9 cellular contexts compared by ENCODE assay signal in the genomic region with DNA sequence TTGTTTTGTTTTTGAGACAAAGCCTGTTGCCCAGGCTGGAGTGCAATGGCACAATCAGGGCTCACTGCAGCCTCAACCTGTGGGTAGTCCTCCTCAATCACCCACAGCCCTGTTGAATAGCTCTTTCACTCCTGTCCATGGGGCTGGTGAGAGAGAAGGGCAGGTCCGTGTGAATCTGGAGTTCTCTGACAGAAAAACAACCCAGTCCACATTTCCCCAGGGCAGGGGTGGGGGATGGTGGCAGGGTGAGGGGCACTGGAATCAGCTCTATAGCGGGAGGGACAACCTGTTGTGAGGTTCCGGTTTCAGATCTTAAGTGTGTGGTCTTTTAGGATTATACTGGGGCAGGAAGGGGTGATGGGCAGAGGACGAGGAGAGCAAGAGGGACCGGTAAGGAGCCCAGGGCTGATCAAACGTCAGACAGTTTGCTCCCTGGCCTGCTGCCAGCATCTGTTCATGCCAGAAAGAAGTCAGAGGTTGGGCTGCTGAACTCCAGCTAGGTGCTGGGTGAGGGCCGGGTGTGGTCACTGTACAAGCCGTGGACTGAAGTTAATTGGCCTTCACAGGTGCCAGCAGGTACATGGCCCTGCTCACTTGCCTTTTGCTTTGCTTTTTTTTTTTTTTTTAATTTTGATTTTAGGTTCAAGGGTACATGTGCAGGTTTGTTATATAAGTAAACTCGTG. TPM values are rescaled to one million over a fixed set of nuclear protein-coding genes. Genes with fewer than 3 reads are reported as not detected.
DNase-seq lines count a peak whose midpoint lies in the region; ATAC-seq and TF ChIP-seq lines count a peak whose summit lies in the region.
"Had no signal": no experiment of that assay in that cellular context is flagged by ENCODE, and none has a peak within 500 bp of the region (broad histone marks: within the 10 kb centered on the region; RNA-seq: fewer than 3 reads in every experiment).

No MANE protein-coding gene starts in this region.

- no peak overlapping the region for H2AFZ ChIP-seq in H9 (ENCODE audit: low read length)

- H3K4me3 ChIP-seq in gastrocnemius medialis, result no peak overlapping the region

- H3K23me2 ChIP-seq in H9 (ENCODE audit: insufficient read length, low read depth, low read length, poor library complexity, severe bottlenecking), result no peaks in the 10 kb centered on the region

- H4K20me1 ChIP-seq in H9 (ENCODE audit: control insufficient read depth, insufficient read depth, insufficient read length), result no peaks in the 10 kb centered on the region

- H3K27me3 Mint-ChIP-seq in H9 (ENCODE audit: low read depth), result no peaks in the 10 kb centered on the region
- H3K27me3 Mint-ChIP-seq: activated naive CD4-positive, alpha-beta T cell treated with anti-CD3 and anti-CD28 coated beads, Interleukin-2, amount 50 U/mL, for 24 hours had no signal

- H3K27ac ChIP-seq in gastrocnemius medialis, result no peak overlapping the region
- H3K27ac ChIP-seq in H9 (ENCODE audit: insufficient read length, low read depth, low read length), result no peak overlapping the region

- H3K27ac Mint-ChIP-seq in H9, result peak overlapping the region in 1 of 3 experiments; percentile 94; a peak in 1 of 7 replicates
- H3K27ac Mint-ChIP-seq: activated naive CD4-positive, alpha-beta T cell treated with anti-CD3 and anti-CD28 coated beads, Interleukin-2, amount 50 U/mL, for 24 hours had no signal

- intact Hi-C loops in gastrocnemius medialis (cut with DNase I; ENCODE audit: low total_unique reads), result no loop called here

- H3K23ac ChIP-seq in H9 (ENCODE audit: insufficient read length, low read depth, low read length), result no peak overlapping the region

- no peaks in the 10 kb centered on the region for H3K79me1 ChIP-seq in H9 (ENCODE audit: insufficient read depth, low read depth, low read length, poor library complexity, severe bottlenecking)

- H3K4me2 ChIP-seq in H9 (ENCODE audit: insufficient read depth, insufficient read length, low read length), result no peak overlapping the region

- H4K8ac ChIP-seq in H9 (replicated peaks; ENCODE audit: insufficient read length, low read depth, low read length), result no peak overlapping the region

- no peaks in the 10 kb centered on the region for H3K79me2 ChIP-seq in H9 (ENCODE audit: insufficient read depth, low read length)

- H2BK15ac ChIP-seq in H9 (ENCODE audit: low read depth, low read length), result no peak overlapping the region

- TF ChIP-seq CTCF in gastrocnemius medialis (IDR thresholded peaks at IDR 0.05 in 4 of 5, conservative IDR thresholded peaks at IDR 0.05 in 1 of 5) (no peak), H9 (conservative IDR thresholded peaks at IDR 0.05) (no peak)

- no peak overlapping the region for H4K5ac ChIP-seq in H9 (ENCODE audit: insufficient read length, low read depth, low read length)

- no peak overlapping the region for H3K9ac ChIP-seq in H9 (ENCODE audit: extremely low read depth, insufficient read length, low read length)

- H2AK5ac ChIP-seq in H9 (ENCODE audit: insufficient read length, low read length), result no peak overlapping the region

- no peak overlapping the region for H3K56ac ChIP-seq in H9 (ENCODE audit: insufficient read length, low read depth, low read length)

- no peak overlapping the region for H2BK120ac ChIP-seq in H9 (ENCODE audit: low read depth, low read length, poor library complexity, severe bottlenecking)

- H4K91ac ChIP-seq in H9 (ENCODE audit: insufficient read length, low read depth, low read length), result no peak overlapping the region

- no peak overlapping the region for H2BK5ac ChIP-seq in H9 (ENCODE audit: insufficient read length, low read length)

- H3K4me1 Mint-ChIP-seq in H9, result peaks cover 9 to 12% of the 10 kb centered on the region in 2 experiments
- H3K4me1 Mint-ChIP-seq: activated naive CD4-positive, alpha-beta T cell treated with anti-CD3 and anti-CD28 coated beads, Interleukin-2, amount 50 U/mL, for 24 hours had no signal

- H3K14ac ChIP-seq in H9 (ENCODE audit: insufficient read depth, low read length), result no peak overlapping the region

- H2BK12ac ChIP-seq in H9 (ENCODE audit: insufficient read length, low read depth, low read length), result no peak overlapping the region

- no peak overlapping the region for H2BK20ac ChIP-seq in H9 (ENCODE audit: low read depth, low read length, poor library complexity, severe bottlenecking)

- DNase-seq in Caki2 (ENCODE audit: low read depth) (peak; percentile 26), NCI-H128 (lab: John Stamatoyannopoulos, UW; ENCODE audit: unreplicated experiment) (peak; percentile 13), SK-MEL-5 (ENCODE audit: low read depth, low spot score) (peak; percentile 60), kidney tubule cell (ENCODE audit: low spot score) (peak; percentile 69), gastrocnemius medialis (no peak), H4 (ENCODE audit: low spot score) (no peak), H9 (no peak)
- no peak for DNase-seq in activated effector memory CD4-positive, alpha-beta T cell treated with anti-CD3 and anti-CD28 coated beads, Interleukin-2, amount 50 U/mL, for 16 hours

- no peaks in the 10 kb centered on the region for H3K4me1 ChIP-seq in gastrocnemius medialis
- no peaks in the 10 kb centered on the region; the same call in 1 of the 2 replicates for H3K4me1 ChIP-seq in H9 (ENCODE audit: insufficient read depth, low read length)

- no peak for ATAC-seq in gastrocnemius medialis

- no peak overlapping the region for H3K18ac ChIP-seq in H9 (ENCODE audit: insufficient read length, low read depth, low read length)

- H3T11ph ChIP-seq in H9 (ENCODE audit: low read length), result no peak overlapping the region

- H3K9me3 Mint-ChIP-seq in H9, result no peaks in the 10 kb centered on the region
- H3K9me3 Mint-ChIP-seq: activated naive CD4-positive, alpha-beta T cell treated with anti-CD3 and anti-CD28 coated beads, Interleukin-2, amount 50 U/mL, for 24 hours had no signal

- H3K27me3 ChIP-seq in gastrocnemius medialis, result no peaks in the 10 kb centered on the region
- no peaks in the 10 kb centered on the region for H3K27me3 ChIP-seq in H9 (ENCODE audit: insufficient read depth, low read length)

- no peak overlapping the region for H3K4ac ChIP-seq in H9 (ENCODE audit: low read depth, low read length)

- H3K4me3 Mint-ChIP-seq in H9, result no peak overlapping the region
- H3K4me3 Mint-ChIP-seq: activated naive CD4-positive, alpha-beta T cell treated with anti-CD3 and anti-CD28 coated beads, Interleukin-2, amount 50 U/mL, for 24 hours had no signal

- peaks cover 0 to 1% (median 0%) of the 10 kb centered on the region in 3 experiments; a peak in 1 of 7 replicates for H3K36me3 Mint-ChIP-seq in H9 (ENCODE audit: insufficient read depth in 1 of 3, low read depth in 3 of 3)
- H3K36me3 Mint-ChIP-seq: activated naive CD4-positive, alpha-beta T cell treated with anti-CD3 and anti-CD28 coated beads, Interleukin-2, amount 50 U/mL, for 24 hours had no signal

- no peaks in the 10 kb centered on the region for H3K9me3 ChIP-seq in gastrocnemius medialis
- H3K9me3 ChIP-seq in H9 (ENCODE audit: control insufficient read depth, low read depth, low read length), result no peaks in the 10 kb centered on the region

- in situ Hi-C loops in Caki2 (cut with HindIII; ENCODE audit: low pct_unique_long_range_greater_than_20kb, low sequenced_read_pairs) (no loop called here), SK-MEL-5 (cut with HindIII; ENCODE audit: low pct_unique_long_range_greater_than_20kb, low sequenced_read_pairs) (no loop called here), gastrocnemius medialis (cut with MboI; ENCODE audit: low sequenced_read_pairs in 4 of 4) (loop anchor here in 1 of 4 donors (10.0 to 25.0 kb wide), 2 partner anchors 142 to 500 kb away; partner anchors contain the start of gene MRPS33)

- no CpG with 5 or more reads among the region's 9 CpGs for WGBS in H9 (ENCODE audit: extremely low coverage, insufficient read length, low lambda C conversion rate)

- TF ChIP-seq POLR2A in gastrocnemius medialis (IDR thresholded peaks at IDR 0.05), result no peak

- H3K36me3 ChIP-seq in gastrocnemius medialis, result no peaks in the 10 kb centered on the region

RNA-seq across cellular contexts. Expression of gene MKRN1, which starts 33.2 kb away (rescaled TPM):
- 62.9 and 78.5 TPM in 2 replicates for total RNA-seq in Caki2 (2014; rRNA removed; shearing (Covaris generic); ENCODE audit: low replicate concordance)
- 123 and 138 TPM in 2 replicates for total RNA-seq in SK-MEL-5 (2014; rRNA removed; shearing (Covaris generic))
- polyA plus RNA-seq in SK-MEL-5 (2015; cell fraction: cytosol; rRNA removed), result 95.2 and 114 TPM in 2 replicates
- polyA plus RNA-seq in SK-MEL-5 (2015; cell fraction: nucleus; rRNA removed), result 107 and 111 TPM in 2 replicates
- total RNA-seq in gastrocnemius medialis, result 10 to 100 TPM; 38.0 to 90.4 (median 64.7) TPM
- 57.9 and 62.8 TPM in 2 replicates for total RNA-seq in H4 (2014; rRNA removed; shearing (Covaris generic))
- 106 and 112 TPM in 2 replicates for total RNA-seq in H9 (2021)

Comparison
In these comparisons a context has a peak if more than half of its experiments do, and no peak if none do; other contexts are left out.
1. DNase-seq: peak in Caki2 (single experiment), NCI-H128 (single experiment), SK-MEL-5 (single experiment) and kidney tubule cell (single experiment); none in activated effector memory CD4-positive, alpha-beta T cell treated with anti-CD3 and anti-CD28 coated beads, Interleukin-2, amount 50 U/mL, for 16 hours (single experiment), gastrocnemius medialis (0 of 2), H4 (single experiment) and H9 (single experiment).